Comparison of ENCODE assay signal across 8 cellular contexts in genomic region chr12:48000878-48001321, GRCh38. TPM values are rescaled to one million over a fixed set of nuclear protein-coding genes. Genes with fewer than 3 reads are reported as not detected.
DNase-seq lines count a peak whose midpoint lies in the region; ATAC-seq lines count a peak whose summit lies in the region.

No MANE protein-coding gene starts in this region.

- H2BK15ac ChIP-seq in mesendoderm (replicated peaks; ENCODE audit: low read depth): no peak overlapping the region

- no CpG with 5 or more reads among the region's 11 CpGs for WGBS in mesendoderm (ENCODE audit: extremely low coverage, insufficient coverage, low lambda C conversion rate)

- no peak for ATAC-seq in HG03439 (IDR thresholded peaks at IDR 0.05; ENCODE audit: unreplicated experiment)
- no peak for ATAC-seq in HG03520 (IDR thresholded peaks at IDR 0.05; ENCODE audit: unreplicated experiment)

- H3K27me3 Mint-ChIP-seq in T-helper 2 cell treated with Interferon-gamma antibody and Interleukin-4, amounts not matched to agents 5 μg/mL and 100 μg/mL, for 36 hours (ENCODE audit: low read depth): peaks cover 88% of the 10 kb centered on the region
- H3K27me3 Mint-ChIP-seq in dendritic cell treated with granulocyte-macrophage colony-stimulating factor and Interleukin-4, amounts not matched to agents 40 ng/mL and 50 ng/mL, for 4 days: peaks cover 90% of the 10 kb centered on the region

- no peaks in the 10 kb centered on the region for H3K79me1 ChIP-seq in mesendoderm (ENCODE audit: low read length)

- H3K27ac Mint-ChIP-seq in T-helper 2 cell treated with Interferon-gamma antibody and Interleukin-4, amounts not matched to agents 5 μg/mL and 100 μg/mL, for 36 hours: peak overlapping the region; percentile 47
- H3K27ac Mint-ChIP-seq in dendritic cell treated with granulocyte-macrophage colony-stimulating factor and Interleukin-4, amounts not matched to agents 40 ng/mL and 50 ng/mL, for 4 days: no peak overlapping the region

- peak overlapping the region; percentile 75 for H3K4me3 Mint-ChIP-seq in T-helper 2 cell treated with Interferon-gamma antibody and Interleukin-4, amounts not matched to agents 5 μg/mL and 100 μg/mL, for 36 hours
- peak overlapping the region; percentile 66 for H3K4me3 Mint-ChIP-seq in dendritic cell treated with granulocyte-macrophage colony-stimulating factor and Interleukin-4, amounts not matched to agents 40 ng/mL and 50 ng/mL, for 4 days

- H4K5ac ChIP-seq in mesendoderm (ENCODE audit: low read length): no peak overlapping the region

- no peaks in the 10 kb centered on the region for H3K79me2 ChIP-seq in mesendoderm (ENCODE audit: control insufficient read depth, insufficient read depth, low read length)

- no peak overlapping the region for H3K56ac ChIP-seq in mesendoderm (ENCODE audit: low read length)

- no peak for DNase-seq in T-helper 2 cell treated with Interferon-gamma antibody and Interleukin-4, amounts not matched to agents 5 μg/mL and 100 μg/mL, for 36 hours (ENCODE audit: low spot score)
- DNase-seq in T-helper 2 cell (no peak), NCI-H69 (lab: John Stamatoyannopoulos, UW) (peak; percentile 71), mesendoderm (peak; percentile 90)
- DNase-seq in stimulated activated naive CD4-positive, alpha-beta T cell treated with Interleukin-2 at 50 U/mL for 16 hours (lab: John Stamatoyannopoulos, UW): no peak

- H3K18ac ChIP-seq in mesendoderm (ENCODE audit: low read length): no peak overlapping the region

- no peak overlapping the region for H3K4me3 ChIP-seq in mesendoderm (ENCODE audit: low read length)

- H3K4me1 Mint-ChIP-seq in T-helper 2 cell treated with Interferon-gamma antibody and Interleukin-4, amounts not matched to agents 5 μg/mL and 100 μg/mL, for 36 hours (ENCODE audit: low read depth): peaks cover 19% of the 10 kb centered on the region
- peaks cover 32% of the 10 kb centered on the region for H3K4me1 Mint-ChIP-seq in dendritic cell treated with granulocyte-macrophage colony-stimulating factor and Interleukin-4, amounts not matched to agents 40 ng/mL and 50 ng/mL, for 4 days (ENCODE audit: low read depth)

- no peak overlapping the region for H3K9ac ChIP-seq in mesendoderm (ENCODE audit: low read length)

- intact Hi-C loops in dendritic cell treated with granulocyte-macrophage colony-stimulating factor and Interleukin-4, amounts not matched to agents 40 ng/mL and 50 ng/mL, for 4 days (cut with micrococcal nuclease): no loop called here

- H3K9me3 Mint-ChIP-seq in T-helper 2 cell treated with Interferon-gamma antibody and Interleukin-4, amounts not matched to agents 5 μg/mL and 100 μg/mL, for 36 hours: no peaks in the 10 kb centered on the region
- H3K9me3 Mint-ChIP-seq in dendritic cell treated with granulocyte-macrophage colony-stimulating factor and Interleukin-4, amounts not matched to agents 40 ng/mL and 50 ng/mL, for 4 days: no peaks in the 10 kb centered on the region

- no peaks in the 10 kb centered on the region for H3K36me3 Mint-ChIP-seq in T-helper 2 cell treated with Interferon-gamma antibody and Interleukin-4, amounts not matched to agents 5 μg/mL and 100 μg/mL, for 36 hours (ENCODE audit: low read depth)
- no peaks in the 10 kb centered on the region for H3K36me3 Mint-ChIP-seq in dendritic cell treated with granulocyte-macrophage colony-stimulating factor and Interleukin-4, amounts not matched to agents 40 ng/mL and 50 ng/mL, for 4 days (ENCODE audit: low read depth)

- H2AK5ac ChIP-seq in mesendoderm (ENCODE audit: low read length): no peak overlapping the region

- H3K23ac ChIP-seq in mesendoderm (ENCODE audit: low read length): no peak overlapping the region

- no peak overlapping the region for H2BK120ac ChIP-seq in mesendoderm (ENCODE audit: low read depth, low read length)

- H3K36me3 ChIP-seq in mesendoderm (ENCODE audit: control insufficient read depth, insufficient read depth, low read length): no peaks in the 10 kb centered on the region

- H3K27me3 ChIP-seq in mesendoderm (ENCODE audit: insufficient read depth, low read length, poor library complexity): peaks cover 41% of the 10 kb centered on the region

- no peak overlapping the region for H3K27ac ChIP-seq in mesendoderm (ENCODE audit: low read depth, low read length)

- peaks cover 4% of the 10 kb centered on the region for H3K4me1 ChIP-seq in mesendoderm (ENCODE audit: control insufficient read depth, low read depth, low read length)

- H4K8ac ChIP-seq in mesendoderm (ENCODE audit: low read depth, low read length): no peak overlapping the region

- no peak overlapping the region for H3K4ac ChIP-seq in mesendoderm (ENCODE audit: low read depth, low read length)

- no peak overlapping the region for H3K4me2 ChIP-seq in mesendoderm (ENCODE audit: low read length)

- H2BK5ac ChIP-seq in mesendoderm (ENCODE audit: low read length): no peak overlapping the region

RNA-seq across cellular contexts. Expression of gene COL2A1, which starts 3.4 kb away (rescaled TPM):
- 3.0 TPM for polyA plus RNA-seq in mesendoderm (2013, experiment 1 of 2)
- 2.4 TPM for polyA plus RNA-seq in mesendoderm (2013, experiment 2 of 2)

RNA-seq across cellular contexts. Expression of gene TMEM106C, which starts 37.5 kb away (rescaled TPM):
- 13.2 TPM for polyA plus RNA-seq in mesendoderm (2013, experiment 1 of 2)
- polyA plus RNA-seq in mesendoderm (2013, experiment 2 of 2): 14.2 TPM

Comparison
In these comparisons a context has a peak if more than half of its experiments do, and no peak if none do; other contexts are left out.
1. DNase-seq: peak in NCI-H69 (single experiment) and mesendoderm (single experiment); none in T-helper 2 cell treated with Interferon-gamma antibody and Interleukin-4, amounts not matched to agents 5 μg/mL and 100 μg/mL, for 36 hours (single experiment), T-helper 2 cell (0 of 5) and stimulated activated naive CD4-positive, alpha-beta T cell treated with Interleukin-2 at 50 U/mL for 16 hours (single experiment).